Comparison of ENCODE assay signal across 10 cellular contexts in genomic region chr11:78653294-78653909, GRCh38.
"Had no signal": no experiment of that assay in that cellular context is flagged by ENCODE, and none has a peak within 500 bp of the region (broad histone marks: within the 10 kb centered on the region; RNA-seq: fewer than 3 reads in every experiment).

No MANE protein-coding gene starts in this region.

- H3K27ac Mint-ChIP-seq: activated CD4-positive, alpha-beta memory T cell treated with anti-CD3 and anti-CD28 coated beads, Interleukin-2, amount 10 ng/mL, durations not matched to agents 7 days and 5 days; mesothelial cell of epicardium; stimulated activated effector memory CD8-positive, alpha-beta T cell treated with anti-CD3 and anti-CD28 coated beads, Interleukin-12 subunit alpha, Interleukin-12 subunit beta, amount 100 ng/mL, for 72 hours had no signal

- H3K27ac ChIP-seq: gastroesophageal sphincter, hepatocyte, skin epidermis had no signal

- H3K9me3 ChIP-seq: gastroesophageal sphincter had no signal

- H3K36me3 Mint-ChIP-seq: stimulated activated effector memory CD8-positive, alpha-beta T cell treated with anti-CD3 and anti-CD28 coated beads, Interleukin-12 subunit alpha, Interleukin-12 subunit beta, amount 100 ng/mL, for 72 hours had no signal

- DNase-seq: activated CD4-positive, alpha-beta memory T cell treated with anti-CD3 and anti-CD28 coated beads, Interleukin-2, amount 10 ng/mL, durations not matched to agents 7 days and 5 days; activated effector memory CD4-positive, alpha-beta T cell treated with anti-CD3 and anti-CD28 coated beads, Interleukin-2, amount 50 U/mL, for 16 hours; kidney glomerular epithelial cell; substantia nigra; trophoblast cell had no signal

- H3K4me3 Mint-ChIP-seq: activated CD4-positive, alpha-beta memory T cell treated with anti-CD3 and anti-CD28 coated beads, Interleukin-2, amount 10 ng/mL, durations not matched to agents 7 days and 5 days; mesothelial cell of epicardium; stimulated activated effector memory CD8-positive, alpha-beta T cell treated with anti-CD3 and anti-CD28 coated beads, Interleukin-12 subunit alpha, Interleukin-12 subunit beta, amount 100 ng/mL, for 72 hours had no signal

- H3K4me3 ChIP-seq: gastroesophageal sphincter, hepatocyte, skin epidermis had no signal

- H3K27me3 ChIP-seq: gastroesophageal sphincter, hepatocyte had no signal

- H3K9me3 Mint-ChIP-seq: activated CD4-positive, alpha-beta memory T cell treated with anti-CD3 and anti-CD28 coated beads, Interleukin-2, amount 10 ng/mL, durations not matched to agents 7 days and 5 days; mesothelial cell of epicardium; stimulated activated effector memory CD8-positive, alpha-beta T cell treated with anti-CD3 and anti-CD28 coated beads, Interleukin-12 subunit alpha, Interleukin-12 subunit beta, amount 100 ng/mL, for 72 hours had no signal

- H3K36me3 ChIP-seq: gastroesophageal sphincter had no signal

- H3K4me1 ChIP-seq: gastroesophageal sphincter had no signal
